ENCODE assay signal across 9 cellular contexts in the genomic region with DNA sequence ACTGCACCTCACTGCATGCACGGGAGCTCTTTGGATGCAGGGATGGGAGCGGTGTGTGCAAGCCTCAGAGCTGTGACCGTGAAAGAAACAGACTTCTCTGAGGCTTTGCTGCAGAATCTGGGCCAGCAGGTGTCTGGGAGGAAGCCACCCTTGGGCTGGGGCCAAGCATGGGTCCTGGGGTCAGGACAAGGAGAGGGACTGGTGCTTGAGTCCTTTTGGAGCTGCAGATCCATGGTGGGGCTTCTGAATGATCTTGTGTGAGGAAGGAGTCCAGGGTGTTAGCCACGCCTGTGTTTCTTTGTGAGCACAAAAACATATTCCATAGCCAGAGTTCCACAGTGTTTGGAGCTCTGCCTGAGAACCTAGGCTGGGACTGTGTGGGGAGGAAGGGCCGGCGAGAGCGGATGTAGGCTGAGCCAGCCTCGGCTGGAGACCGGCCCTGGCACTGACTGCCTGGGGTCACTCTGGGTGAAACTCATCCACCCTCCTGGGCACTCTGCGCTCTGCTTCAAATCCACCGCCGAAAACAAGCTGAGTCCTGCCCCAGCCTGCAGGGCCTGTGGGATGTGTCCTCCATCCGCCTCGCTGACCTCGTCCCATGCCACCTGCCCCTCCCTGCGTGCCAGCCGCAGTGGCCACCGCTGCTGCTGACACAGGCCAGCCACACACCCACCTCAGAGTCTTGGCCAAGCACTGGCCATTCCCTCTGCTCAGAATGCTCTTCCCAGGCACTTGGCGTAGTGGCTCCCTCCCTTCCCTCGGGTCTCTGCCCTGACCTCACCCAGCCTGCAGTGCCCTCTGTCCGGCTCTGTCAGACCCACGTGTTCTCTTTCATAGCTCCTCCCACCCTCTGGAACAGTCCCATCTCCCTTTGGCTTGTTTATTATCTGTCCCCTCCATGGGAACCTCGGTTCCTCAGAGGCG.
DNase-seq lines count a peak whose midpoint lies in the region; ATAC-seq, FAIRE-seq and TF ChIP-seq lines count a peak whose summit lies in the region.
"Had no signal": no experiment of that assay in that cellular context is flagged by ENCODE, and none has a peak within 500 bp of the region (broad histone marks: within the 10 kb centered on the region; RNA-seq: fewer than 3 reads in every experiment).

No MANE protein-coding gene starts in this region.

- FAIRE-seq in H54 (lab: Jason Lieb, UNC): no peak

- no peak; the same call in 1 of the 2 replicates for TF ChIP-seq POLR2A in H54 (IDR thresholded peaks at IDR 0.05; ENCODE audit: low read depth, low read length)

- H3K4me3 ChIP-seq in skin epidermis: no peak overlapping the region

- DNase-seq in H54 (ENCODE audit: insufficient read length, low spot score) (peak; percentile 50), caudate nucleus (lab: John Stamatoyannopoulos, UW) (peak in 54 of 61 donors; percentile 32 to 92 (median 72)), kidney tubule cell (ENCODE audit: low spot score) (peak; percentile 77), GDM1 (lab: John Stamatoyannopoulos, UW) (no peak), KBM-7 (no peak)
- DNase-seq: NCI-H1436 treated with DMSO at 0.1 percent for 48 hours had no signal

- in situ Hi-C loops in KBM-7 (cut with MboI; ENCODE audit: low pct_unique_long_range_greater_than_20kb, low sequenced_read_pairs): no loop called here

- H3K27ac ChIP-seq in caudate nucleus (ENCODE audit: low read depth, low read length): peak overlapping the region; percentile 86
- peak overlapping the region in 19 of 21 experiments; percentile 3 to 88 (median 66) for H3K27ac ChIP-seq in skin epidermis

- no peak for ATAC-seq in GM21576 (IDR thresholded peaks at IDR 0.05; ENCODE audit: unreplicated experiment)
- ATAC-seq in GM21447 (IDR thresholded peaks at IDR 0.05; ENCODE audit: unreplicated experiment): no peak

Comparison
In these comparisons a context has a peak if more than half of its experiments do, and no peak if none do; other contexts are left out.
1. DNase-seq: peak in H54 (single experiment), caudate nucleus (54 of 61) and kidney tubule cell (single experiment); none in GDM1 (single experiment) and KBM-7 (single experiment).